In the genomic region with DNA sequence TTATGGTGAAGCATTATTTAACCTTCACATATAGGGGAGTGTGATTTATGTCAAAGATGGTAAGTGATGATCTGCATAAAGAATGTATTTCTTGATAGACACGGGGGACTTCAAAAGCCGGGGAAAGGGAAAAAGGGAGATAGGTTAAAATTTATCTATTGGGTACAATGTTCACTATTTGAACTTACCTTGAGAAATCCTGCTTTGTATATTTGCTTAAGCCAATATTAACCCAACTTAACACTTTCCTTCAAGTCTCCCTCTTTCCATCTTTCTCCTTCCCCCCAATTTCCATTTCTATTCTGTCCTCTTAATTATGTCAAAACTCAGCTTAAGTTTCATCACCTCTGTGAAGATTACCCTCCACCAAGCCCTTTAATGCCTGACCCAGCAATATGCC, we compare ENCODE assay signal across 17 cellular contexts.
DNase-seq lines count a peak whose midpoint lies in the region; ATAC-seq and TF ChIP-seq lines count a peak whose summit lies in the region.
"Had no signal": no experiment of that assay in that cellular context is flagged by ENCODE, and none has a peak within 500 bp of the region (broad histone marks: within the 10 kb centered on the region; RNA-seq: fewer than 3 reads in every experiment).

No MANE protein-coding gene starts in this region.

- peak; percentile 73 to 93 (median 80) for ATAC-seq in right lobe of liver
- ATAC-seq: K562 had no signal

- H3K4me1 Mint-ChIP-seq in glutamatergic neuron (ENCODE audit: low read depth, unreplicated experiment) = peaks cover 80% of the 10 kb centered on the region
- H3K4me1 Mint-ChIP-seq: CD4-positive, CD25-positive, alpha-beta regulatory T cell; CD8-positive, alpha-beta memory T cell had no signal

- peaks cover 0 to 21% (median 2%) of the 10 kb centered on the region in 4 donors for H3K4me1 ChIP-seq in right lobe of liver

- DNase-seq in glutamatergic neuron (no peak), right lobe of liver (no peak), HPDE6-E6E7 (ENCODE audit: extremely low spot score) (no peak), GM13977 (ENCODE audit: low spot score) (no peak), NCI-H510A treated with DMSO at 0.1 percent for 48 hours (lab: John Stamatoyannopoulos, UW) (no peak)
- DNase-seq: ACHN; BE2C; C1 segment of cervical spinal cord; CD4-positive, CD25-positive, alpha-beta regulatory T cell; CD8-positive, alpha-beta memory T cell; COR-L47; GF-D8; GM23248; HCEC 1CT; IMR-90 had no signal

- H3K4me3 ChIP-seq in right lobe of liver = peak overlapping the region in 2 of 3 donors; percentile 5 to 39
- H3K4me3 ChIP-seq: GM23248, K562 had no signal

- TF ChIP-seq POLR2A in right lobe of liver (IDR thresholded peaks at IDR 0.05) = no peak

- in situ Hi-C loops in GM13977 (cut with MboI; ENCODE audit: low pct_unique_long_range_greater_than_20kb, low sequenced_read_pairs, unreplicated experiment) = no loop called here

- peak overlapping the region; percentile 95 for H3K27ac Mint-ChIP-seq in glutamatergic neuron (ENCODE audit: unreplicated experiment)
- H3K27ac Mint-ChIP-seq: CD4-positive, CD25-positive, alpha-beta regulatory T cell; CD8-positive, alpha-beta memory T cell had no signal

- peak overlapping the region; percentile 34 for H3K4me3 Mint-ChIP-seq in glutamatergic neuron (ENCODE audit: unreplicated experiment)
- H3K4me3 Mint-ChIP-seq: CD4-positive, CD25-positive, alpha-beta regulatory T cell; CD8-positive, alpha-beta memory T cell had no signal

- no peak for TF ChIP-seq CTCF in glutamatergic neuron (IDR thresholded peaks at IDR 0.05; ENCODE audit: partially characterized antibody, unreplicated experiment)
- TF ChIP-seq CTCF in right lobe of liver (IDR thresholded peaks at IDR 0.05) = no peak
- TF ChIP-seq CTCF in GM13977 (IDR thresholded peaks at IDR 0.05; ENCODE audit: extremely low read depth, insufficient read depth, missing control alignments) = no peak

- H3K36me3 Mint-ChIP-seq in glutamatergic neuron (ENCODE audit: unreplicated experiment) = no peaks in the 10 kb centered on the region
- H3K36me3 Mint-ChIP-seq: CD4-positive, CD25-positive, alpha-beta regulatory T cell; CD8-positive, alpha-beta memory T cell had no signal

- H3K27me3 Mint-ChIP-seq in glutamatergic neuron (ENCODE audit: unreplicated experiment) = peaks cover 16% of the 10 kb centered on the region

- peaks cover 24% of the 10 kb centered on the region for H3K9me3 Mint-ChIP-seq in glutamatergic neuron (ENCODE audit: unreplicated experiment)
- H3K9me3 Mint-ChIP-seq: CD8-positive, alpha-beta memory T cell had no signal

- intact Hi-C loops in right lobe of liver (cut with DNase I) = no loop called here

- no peaks in the 10 kb centered on the region for H3K36me3 ChIP-seq in right lobe of liver

- no peaks in the 10 kb centered on the region for H3K27me3 ChIP-seq in right lobe of liver
- H3K27me3 ChIP-seq: BE2C had no signal

- peak overlapping the region; percentile 62 for H3K27ac ChIP-seq in angular gyrus (ENCODE audit: low read depth, low read length)
- peak overlapping the region in 1 of 3 donors; percentile 50 for H3K27ac ChIP-seq in right lobe of liver
- H3K27ac ChIP-seq: GM23248 had no signal

- no peaks in the 10 kb centered on the region for H3K9me3 ChIP-seq in right lobe of liver
- H3K9me3 ChIP-seq: BE2C had no signal

- WGBS in right lobe of liver (ENCODE audit: insufficient coverage, low coverage, low lambda C conversion rate, missing lambda C conversion rate) = 11% methylated on average over 2 of the region's 2 CpGs
